ENCODE assay signal across 1 cellular context in genomic region chr17:5438716-5439445, GRCh38.
TF ChIP-seq lines count a peak whose summit lies in the region.

C1QBP (minus strand) TSS chr17:5439155; CDS start chr17:5439073, 82 bp downstream.

TF ChIP-seq in HCT116, 20 proteins besides CTCF, POLR2A, EP300 and RAD21 (continued from another document):
- TF ChIP-seq CBX3 (IDR thresholded peaks at IDR 0.05; ENCODE audit: low read depth) = peak; percentile 66; the same call in 1 of the 2 replicates
- peak; percentile 99 for TF ChIP-seq ZFX (IDR thresholded peaks at IDR 0.05)
- no peak for TF ChIP-seq FOSL1 (IDR thresholded peaks at IDR 0.05; ENCODE audit: low read depth)
